In genomic region chr14:78950654-78951053, GRCh38 we compare ENCODE assay signal across 22 cellular contexts.
DNase-seq lines count a peak whose midpoint lies in the region; ATAC-seq and TF ChIP-seq lines count a peak whose summit lies in the region.
"Had no signal": no experiment of that assay in that cellular context is flagged by ENCODE, and none has a peak within 500 bp of the region (broad histone marks: within the 10 kb centered on the region; RNA-seq: fewer than 3 reads in every experiment).

No MANE protein-coding gene starts in this region.

- CTCF ChIA-PET in RWPE1 (lab: Yijun Ruan, JAX) = interaction anchor here (0.5 kb wide), 1 partner anchor 9 kb away, joined by 3 read pairs; no protein-coding TSS in a partner anchor

- POLR2A ChIA-PET in RWPE1 (lab: Yijun Ruan, JAX; ENCODE audit: low non-redundant PET) = no interaction called here

- H3K4me3 Mint-ChIP-seq in neural crest cell = no peak overlapping the region
- H3K4me3 Mint-ChIP-seq in activated naive CD8-positive, alpha-beta T cell treated with anti-CD3 and anti-CD28 coated beads, Interleukin-2, amount 50 U/mL, for 24 hours = no peak overlapping the region
- H3K4me3 Mint-ChIP-seq: activated naive CD8-positive, alpha-beta T cell; central memory CD8-positive, alpha-beta T cell; immature natural killer cell; mesothelial cell of epicardium had no signal

- TF ChIP-seq CTCF in RWPE1 (conservative IDR thresholded peaks at IDR 0.05; ENCODE audit: low read depth) = no peak
- TF ChIP-seq CTCF in fibroblast of mammary gland (conservative IDR thresholded peaks at IDR 0.05; ENCODE audit: control insufficient read depth, insufficient read depth, low read depth, low read length) = no peak
- no peak for TF ChIP-seq CTCF in neural crest cell (conservative IDR thresholded peaks at IDR 0.05)
- no peak for TF ChIP-seq CTCF in GM10266 (IDR thresholded peaks at IDR 0.05; ENCODE audit: control insufficient read depth, insufficient read depth, low read depth, missing control alignments)

- no peak overlapping the region for H3K4me3 ChIP-seq in fibroblast of mammary gland (ENCODE audit: control insufficient read depth, low read depth, low read length)
- H3K4me3 ChIP-seq: Peyer's patch, right lobe of liver had no signal

- peak overlapping the region; percentile 31 for H3K27ac Mint-ChIP-seq in neural crest cell (ENCODE audit: unreplicated experiment)
- H3K27ac Mint-ChIP-seq in activated naive CD8-positive, alpha-beta T cell treated with anti-CD3 and anti-CD28 coated beads, Interleukin-2, amount 50 U/mL, for 24 hours = no peak overlapping the region
- H3K27ac Mint-ChIP-seq: activated naive CD8-positive, alpha-beta T cell; immature natural killer cell; mesothelial cell of epicardium had no signal

- H3K27ac ChIP-seq in RWPE1 = no peak overlapping the region
- H3K27ac ChIP-seq: neutrophil, Peyer's patch, right lobe of liver had no signal

- no peaks in the 10 kb centered on the region for H3K9me3 Mint-ChIP-seq in neural crest cell
- H3K9me3 Mint-ChIP-seq in activated naive CD8-positive, alpha-beta T cell treated with anti-CD3 and anti-CD28 coated beads, Interleukin-2, amount 50 U/mL, for 24 hours = no peaks in the 10 kb centered on the region
- H3K9me3 Mint-ChIP-seq: central memory CD8-positive, alpha-beta T cell; mesothelial cell of epicardium had no signal

- no peaks in the 10 kb centered on the region for H3K27me3 Mint-ChIP-seq in neural crest cell (ENCODE audit: low read depth)
- peaks cover 14% of the 10 kb centered on the region for H3K27me3 Mint-ChIP-seq in activated naive CD8-positive, alpha-beta T cell treated with anti-CD3 and anti-CD28 coated beads, Interleukin-2, amount 50 U/mL, for 24 hours
- H3K27me3 Mint-ChIP-seq: central memory CD8-positive, alpha-beta T cell had no signal

- peaks cover 5% of the 10 kb centered on the region for H3K4me1 Mint-ChIP-seq in neural crest cell
- no peaks in the 10 kb centered on the region for H3K4me1 Mint-ChIP-seq in activated naive CD8-positive, alpha-beta T cell treated with anti-CD3 and anti-CD28 coated beads, Interleukin-2, amount 50 U/mL, for 24 hours
- H3K4me1 Mint-ChIP-seq: central memory CD8-positive, alpha-beta T cell; immature natural killer cell; mesothelial cell of epicardium had no signal

- DNase-seq in EH (ENCODE audit: low read depth) = peak; percentile 66
- DNase-seq in RWPE1 (ENCODE audit: low spot score) = peak; percentile 13
- peak; percentile 51 for DNase-seq in fibroblast of mammary gland (ENCODE audit: low read depth)
- no peak for DNase-seq in neural crest cell (ENCODE audit: low read depth, low spot score)
- DNase-seq in activated naive CD8-positive, alpha-beta T cell treated with anti-CD3 and anti-CD28 coated beads, Interleukin-2, amount 50 U/mL, for 24 hours = no peak
- no peak for DNase-seq in 8988T
- DNase-seq in GM10266 (ENCODE audit: extremely low spot score) = no peak
- DNase-seq: activated CD4-positive, alpha-beta T cell treated with anti-CD3 and anti-CD28 coated beads, Interleukin-2, amount 50 U/mL, for 1 hour; activated T-cell treated with anti-CD3 and anti-CD28 coated beads for 4 hours; BE2C; immature natural killer cell; MV-4-11; NCI-H82; right lobe of liver; stimulated activated CD4-positive, alpha-beta T cell treated with anti-CD3 and anti-CD28 coated beads, Interleukin-2, amount 100 ng/mL, for 24 hours; substantia nigra had no signal

- no peaks in the 10 kb centered on the region for H3K36me3 Mint-ChIP-seq in neural crest cell (ENCODE audit: low read depth)
- no peaks in the 10 kb centered on the region for H3K36me3 Mint-ChIP-seq in activated naive CD8-positive, alpha-beta T cell treated with anti-CD3 and anti-CD28 coated beads, Interleukin-2, amount 50 U/mL, for 24 hours (ENCODE audit: low read depth)
- H3K36me3 Mint-ChIP-seq: activated naive CD8-positive, alpha-beta T cell; immature natural killer cell; mesothelial cell of epicardium had no signal

- ATAC-seq in activated naive CD8-positive, alpha-beta T cell treated with anti-CD3 and anti-CD28 coated beads, Interleukin-2, amount 50 U/mL, for 24 hours = no peak
- no peak for ATAC-seq in HG02610 (IDR thresholded peaks at IDR 0.05; ENCODE audit: unreplicated experiment)

Comparison
In these comparisons a context has a peak if more than half of its experiments do, and no peak if none do; other contexts are left out.
1. DNase-seq: peak in EH (single experiment), RWPE1 (single experiment) and fibroblast of mammary gland (single experiment); none in neural crest cell (single experiment), activated naive CD8-positive, alpha-beta T cell treated with anti-CD3 and anti-CD28 coated beads, Interleukin-2, amount 50 U/mL, for 24 hours (single experiment), 8988T (single experiment) and GM10266 (single experiment).